In the genomic region with DNA sequence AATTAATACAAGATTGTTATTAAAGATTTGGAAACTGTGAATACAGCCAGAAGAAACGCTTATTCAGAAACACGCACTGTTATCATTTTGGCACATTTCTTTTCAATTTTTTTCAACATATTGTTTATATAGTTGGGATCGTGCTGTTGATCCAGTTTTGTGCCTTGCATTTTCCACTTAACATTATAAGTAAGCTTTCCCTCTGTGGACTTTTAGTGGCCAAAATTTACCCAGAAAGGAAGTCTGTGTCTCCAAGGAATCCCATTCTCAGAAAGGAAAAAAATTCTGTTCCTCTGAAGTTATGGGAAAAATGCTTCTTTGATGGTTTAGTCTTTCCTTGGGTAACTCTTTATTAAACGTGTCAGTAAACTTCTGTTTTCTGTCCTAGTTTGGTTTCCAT, we compare ENCODE assay signal across 27 cellular contexts.
"Had no signal": no experiment of that assay in that cellular context is flagged by ENCODE, and none has a peak within 500 bp of the region (broad histone marks: within the 10 kb centered on the region; RNA-seq: fewer than 3 reads in every experiment).

No MANE protein-coding gene starts in this region.

- H3K9me3 ChIP-seq: esophagus squamous epithelium, gastrocnemius medialis, ovary, suprapubic skin, thyroid gland had no signal

- ATAC-seq: gastrocnemius medialis; left colon; natural killer cell treated with Interleukin-12 subunit alpha and Interleukin-12 subunit beta and Interleukin-15 and Interleukin-18, amount 100 ng/mL, for 72 hours; sciatic nerve; stimulated activated naive CD8-positive, alpha-beta T cell treated with anti-CD3 and anti-CD28 coated beads, Interleukin-15, amount 100 ng/mL, for 72 hours had no signal

- FAIRE-seq: islet of Langerhans had no signal

- H3K4me3 ChIP-seq: coronary artery, esophagus squamous epithelium, gastrocnemius medialis, lung, neural progenitor cell, ovary, smooth muscle cell, suprapubic skin, thyroid gland had no signal

- H3K27ac ChIP-seq: esophagus squamous epithelium, neural progenitor cell, ovary, suprapubic skin had no signal

- DNase-seq: dermis blood vessel endothelial cell; effector memory CD4-positive, alpha-beta T cell; erythroblast; esophagus squamous epithelium; foreskin fibroblast; gastrocnemius medialis; head of caudate nucleus; hippocampal formation; left colon; naive B cell; ovary; retina; stimulated activated CD4-positive, alpha-beta T cell treated with anti-CD3 and anti-CD28 coated beads, Interleukin-12 subunit alpha, Interleukin-12 subunit beta, amount 100 ng/mL, for 4 hours; stimulated activated CD4-positive, alpha-beta T cell treated with anti-CD3 and anti-CD28 coated beads, Interleukin-1b, Interleukin-23, amount 100 ng/mL, for 48 hours; stimulated activated CD4-positive, alpha-beta T cell treated with anti-CD3 and anti-CD28 coated beads, Interleukin-4, amount 100 ng/mL, for 1 hour; stimulated activated CD8-positive, alpha-beta memory T cell treated with anti-CD3 and anti-CD28 coated beads, Interleukin-4, amount 100 ng/mL, for 48 hours; stimulated activated naive CD4-positive, alpha-beta T cell; stimulated activated naive CD8-positive, alpha-beta T cell treated with anti-CD3 and anti-CD28 coated beads, Interleukin-15, amount 100 ng/mL, for 72 hours; thyroid gland had no signal

- H3K27me3 ChIP-seq: esophagus squamous epithelium, gastrocnemius medialis, neural progenitor cell, ovary, suprapubic skin, thyroid gland had no signal

- H3K4me2 ChIP-seq: neural progenitor cell, smooth muscle cell had no signal

- H3K4me1 ChIP-seq: neural progenitor cell had no signal

- H2AFZ ChIP-seq: neural progenitor cell had no signal

- H3K9ac ChIP-seq: neural progenitor cell had no signal

- H3K36me3 ChIP-seq: esophagus squamous epithelium, gastrocnemius medialis, neural progenitor cell, ovary, suprapubic skin, thyroid gland had no signal
